ENCODE assay signal across 25 cellular contexts in genomic region chr9:17251100-17251499, GRCh38.
"Had no signal": no experiment of that assay in that cellular context is flagged by ENCODE, and none has a peak within 500 bp of the region (broad histone marks: within the 10 kb centered on the region; RNA-seq: fewer than 3 reads in every experiment).

No MANE protein-coding gene starts in this region.

- H3K36me3 ChIP-seq: prostate gland, right atrium auricular region, thoracic aorta, upper lobe of left lung, uterus had no signal

- H3K27ac ChIP-seq: coronary artery, heart right ventricle, left lung, neural progenitor cell, parathyroid adenoma, prostate gland, right atrium auricular region, sigmoid colon, thoracic aorta, tibial nerve, upper lobe of left lung, uterus had no signal

- H3K4me3 ChIP-seq: coronary artery, heart right ventricle, left lung, neural progenitor cell, prostate gland, right atrium auricular region, sigmoid colon, thoracic aorta, tibial nerve, upper lobe of left lung, uterus had no signal

- H2AFZ ChIP-seq: neural progenitor cell, parathyroid adenoma had no signal

- DNase-seq: effector memory CD8-positive, alpha-beta T cell; foreskin melanocyte; glutamatergic neuron; heart right ventricle; hippocampal formation; left cardiac atrium; left lung; mesenchymal stem cell; naive thymus-derived CD4-positive, alpha-beta T cell; sigmoid colon; stimulated activated CD4-positive, alpha-beta T cell treated with anti-CD3 and anti-CD28 coated beads, Interleukin-2, amount 100 ng/mL, for 24 hours; stimulated activated CD4-positive, alpha-beta T cell treated with anti-CD3 and anti-CD28 coated beads, Interleukin-4, amount 100 ng/mL, for 24 hours; stimulated activated naive CD4-positive, alpha-beta T cell treated with Interleukin-2 at 50 U/mL for 16 hours; upper lobe of left lung; uterus had no signal

- H3K9ac ChIP-seq: neural progenitor cell, parathyroid adenoma had no signal

- H3K4me2 ChIP-seq: neural progenitor cell had no signal

- FAIRE-seq: endometrium, islet of Langerhans had no signal

- H3K27me3 ChIP-seq: heart right ventricle, left lung, neural progenitor cell, right atrium auricular region, sigmoid colon, tibial nerve, upper lobe of left lung, uterus had no signal

- ATAC-seq: effector memory CD8-positive, alpha-beta T cell; heart right ventricle; left cardiac atrium; left lung; naive thymus-derived CD4-positive, alpha-beta T cell; stimulated activated effector memory CD8-positive, alpha-beta T cell treated with anti-CD3 and anti-CD28 coated beads, Interleukin-12 subunit alpha, Interleukin-12 subunit beta, amount 100 ng/mL, for 72 hours had no signal

- H3K4me1 ChIP-seq: heart right ventricle, left lung, neural progenitor cell, parathyroid adenoma, prostate gland, right atrium auricular region, sigmoid colon, tibial nerve, upper lobe of left lung, uterus had no signal

- H3K79me2 ChIP-seq: parathyroid adenoma had no signal

- H3K9me3 ChIP-seq: prostate gland had no signal
